Comparison of ENCODE assay signal across 10 cellular contexts in the genomic region with DNA sequence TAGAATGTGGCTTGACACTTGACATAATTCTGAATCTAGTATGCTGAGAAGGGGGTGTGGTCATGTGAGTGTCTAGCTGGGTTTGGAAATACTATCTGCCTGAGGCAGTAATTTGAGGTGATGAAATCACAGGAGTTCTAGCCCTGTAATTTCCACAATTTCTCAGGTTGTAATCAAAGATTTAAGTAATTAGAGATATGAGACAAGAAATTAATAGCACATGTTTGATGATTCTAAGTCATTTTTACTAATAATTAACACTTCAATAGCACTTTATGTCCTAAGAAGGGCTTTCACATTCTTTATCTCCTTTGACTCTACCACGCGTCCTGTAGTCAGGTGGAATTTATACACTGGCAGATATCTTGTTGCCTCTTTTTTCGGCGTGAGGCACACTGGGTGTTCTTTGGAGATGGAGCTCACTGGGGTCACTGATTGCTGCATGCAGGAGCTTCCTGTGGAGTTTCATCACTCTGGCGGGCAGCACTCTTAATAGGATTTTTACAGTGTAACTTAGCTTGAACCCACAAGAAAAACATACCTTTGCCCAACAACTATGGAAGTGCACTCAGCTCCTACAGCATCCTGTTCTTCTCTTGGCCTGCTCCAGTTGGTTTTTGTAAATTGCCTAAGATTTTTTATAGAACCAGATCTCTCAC. TPM values are rescaled to one million over a fixed set of nuclear protein-coding genes. Genes with fewer than 3 reads are reported as not detected.
A peak's percentile ranks its signal among the peaks of the same experiment; 100 is the strongest.
DNase-seq lines count a peak whose midpoint lies in the region; ATAC-seq and TF ChIP-seq lines count a peak whose summit lies in the region.
"Had no signal": no experiment of that assay in that cellular context is flagged by ENCODE, and none has a peak within 500 bp of the region (broad histone marks: within the 10 kb centered on the region; RNA-seq: fewer than 3 reads in every experiment).

No MANE protein-coding gene starts in this region.

- no peak for TF ChIP-seq EP300 in sigmoid colon (IDR thresholded peaks at IDR 0.05)

- ATAC-seq in effector memory CD8-positive, alpha-beta T cell (replicated peaks), result no peak

- peaks cover 0 to 71% (median 53%) of the 10 kb centered on the region in 4 donors for H3K4me1 ChIP-seq in sigmoid colon

- H3K4me1 Mint-ChIP-seq in effector memory CD8-positive, alpha-beta T cell (ENCODE audit: low read depth in 2 of 2), result peaks cover 57 to 69% of the 10 kb centered on the region in 2 donors

- no peaks in the 10 kb centered on the region for H3K27me3 ChIP-seq in sigmoid colon

- intact Hi-C loops in sigmoid colon (cut with DNase I), result loop anchor here (5.0 to 10.0 kb wide), 2 partner anchors 504 to 742 kb away; no protein-coding TSS in a partner anchor

- WGBS in sigmoid colon, 2 donors, result 90% methylated on average over 5 of the region's 5 CpGs

- peaks cover 24% of the 10 kb centered on the region for H3K36me3 Mint-ChIP-seq in effector memory CD8-positive, alpha-beta T cell (ENCODE audit: insufficient read depth)

- H3K27me3 Mint-ChIP-seq in effector memory CD8-positive, alpha-beta T cell, result no peaks in the 10 kb centered on the region

- peak overlapping the region; percentile 65 to 94 for H3K27ac Mint-ChIP-seq in effector memory CD8-positive, alpha-beta T cell

- in situ Hi-C loops in GM13977 (cut with MboI; ENCODE audit: low pct_unique_long_range_greater_than_20kb, low sequenced_read_pairs, unreplicated experiment), result no loop called here

- TF ChIP-seq POLR2A in sigmoid colon (IDR thresholded peaks at IDR 0.05), result no peak

- DNase-seq in SIG-M5 treated with dmso at 0.1 percent for 504 hours (lab: John Stamatoyannopoulos, UW; ENCODE audit: unreplicated experiment), result peak; percentile 57
- no peak for DNase-seq in SIG-M5 (lab: John Stamatoyannopoulos, UW)
- peak; percentile 53 for DNase-seq in NOMO-1 treated with DMSO at 0.1 percent for 48 hours (lab: John Stamatoyannopoulos, UW; ENCODE audit: unreplicated experiment)
- DNase-seq in effector memory CD8-positive, alpha-beta T cell, result no peak
- no peak for DNase-seq in sigmoid colon
- DNase-seq in GM13977 (ENCODE audit: low spot score), result no peak
- DNase-seq in Kasumi-1 (lab: John Stamatoyannopoulos, UW), result no peak
- DNase-seq in medulla oblongata (ENCODE audit: extremely low spot score), result no peak
- DNase-seq: NCI-H2227 treated with DMSO at 0.1 percent for 48 hours had no signal

- no peak overlapping the region for H3K4me3 ChIP-seq in sigmoid colon
- H3K4me3 ChIP-seq: lung had no signal

- H3K36me3 ChIP-seq in sigmoid colon, result no peaks in the 10 kb centered on the region

- no peaks in the 10 kb centered on the region for H3K9me3 Mint-ChIP-seq in effector memory CD8-positive, alpha-beta T cell

- H3K9me3 ChIP-seq in sigmoid colon, result no peaks in the 10 kb centered on the region

- TF ChIP-seq CTCF in sigmoid colon (IDR thresholded peaks at IDR 0.05) (no peak), GM13977 (IDR thresholded peaks at IDR 0.05; ENCODE audit: extremely low read depth, insufficient read depth, missing control alignments) (no peak)

- peak overlapping the region in 3 of 4 donors; percentile 96 to 99 (median 97) for H3K27ac ChIP-seq in sigmoid colon

- H3K4me3 Mint-ChIP-seq in effector memory CD8-positive, alpha-beta T cell, result peak overlapping the region in 1 of 2 donors; percentile 70

RNA-seq across cellular contexts. Expression of a gene that starts 3.3 kb away (rescaled TPM):
- total RNA-seq in sigmoid colon, result 10 to 100 TPM; 33.2 to 68.1 (median 60.5) TPM
- 1 to 10 TPM in 2 of 3 donors, under 1 TPM in 1; 0.46 to 5.3 (median 2.4) TPM for polyA plus RNA-seq in sigmoid colon

RNA-seq across cellular contexts. Expression of a gene that starts 3.7 kb away (rescaled TPM):
- total RNA-seq in sigmoid colon, result 10 to 100 TPM in 1 of 4 donors, 1 to 10 TPM in 3; 3.0 to 11.9 (median 7.3) TPM
- 1 to 10 TPM; 1.2 to 5.8 (median 1.8) TPM for polyA plus RNA-seq in sigmoid colon

Comparison
In these comparisons a context has a peak if more than half of its experiments do, and no peak if none do; other contexts are left out.
1. DNase-seq: peak in SIG-M5 treated with dmso at 0.1 percent for 504 hours (single experiment) and NOMO-1 treated with DMSO at 0.1 percent for 48 hours (single experiment); none in SIG-M5 (single experiment), effector memory CD8-positive, alpha-beta T cell (0 of 3), sigmoid colon (single experiment), GM13977 (single experiment), Kasumi-1 (0 of 2) and medulla oblongata (single experiment).